Comparison of ENCODE assay signal across 14 cellular contexts in the genomic region with DNA sequence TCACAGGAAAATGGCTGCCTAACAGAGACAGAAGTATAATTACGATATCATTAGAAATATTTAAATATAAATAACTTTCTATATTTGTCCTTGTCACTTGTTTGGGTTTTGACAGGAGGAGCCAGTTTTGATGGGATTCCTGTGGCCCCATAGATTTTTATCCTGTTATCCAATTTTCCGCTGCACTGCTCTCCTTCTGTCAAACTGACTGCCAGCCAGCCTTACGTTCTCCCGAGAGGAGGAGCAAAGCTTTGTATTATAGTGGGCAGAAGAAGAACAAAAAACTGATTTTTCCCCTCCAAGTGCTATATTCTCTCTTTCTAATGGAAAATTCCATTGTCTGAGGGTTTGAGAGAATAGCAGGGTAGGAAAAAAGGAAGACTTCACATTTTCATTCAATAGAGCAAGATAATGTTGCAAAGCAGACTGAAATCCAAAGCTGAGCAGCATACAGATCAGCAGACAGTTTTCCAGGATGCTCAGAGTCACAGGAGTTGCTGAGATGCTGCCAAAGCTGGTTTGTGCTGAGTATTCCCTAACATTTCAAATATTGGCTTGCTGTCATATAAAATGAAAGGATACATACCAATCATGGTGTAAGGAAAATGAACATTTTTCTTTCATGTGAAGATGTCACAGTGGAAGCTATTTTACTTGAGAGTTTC.
DNase-seq lines count a peak whose midpoint lies in the region; ATAC-seq and TF ChIP-seq lines count a peak whose summit lies in the region.
"Had no signal": no experiment of that assay in that cellular context is flagged by ENCODE, and none has a peak within 500 bp of the region (broad histone marks: within the 10 kb centered on the region; RNA-seq: fewer than 3 reads in every experiment).

No MANE protein-coding gene starts in this region.

- no peaks in the 10 kb centered on the region for H3K27me3 ChIP-seq in BE2C

- H3K4me1 Mint-ChIP-seq in neural crest cell, result peaks cover 14% of the 10 kb centered on the region
- H3K4me1 Mint-ChIP-seq: H9 had no signal

- no peak overlapping the region for H3K4me3 ChIP-seq in BE2C (ENCODE audit: low read depth, low read length)
- H3K4me3 ChIP-seq: K562 had no signal

- no peaks in the 10 kb centered on the region for H3K27me3 Mint-ChIP-seq in neural crest cell (ENCODE audit: low read depth)

- peak; percentile 44 for DNase-seq in DMS 273 (lab: John Stamatoyannopoulos, UW; ENCODE audit: unreplicated experiment)
- DNase-seq in NCI-H2171 treated with DMSO at 0.1 percent for 48 hours (lab: John Stamatoyannopoulos, UW), result peak; percentile 68
- peak; percentile 70 for DNase-seq in cerebellum (ENCODE audit: low spot score)
- no peak for DNase-seq in neural crest cell (ENCODE audit: low read depth, low spot score)
- no peak for DNase-seq in BE2C
- no peak for DNase-seq in cortex of kidney (lab: John Stamatoyannopoulos, UW)
- DNase-seq: DMS153, EL, H9, NCI-H2029, NCI-H69 had no signal

- TF ChIP-seq CTCF in neural crest cell (conservative IDR thresholded peaks at IDR 0.05), result no peak
- no peak for TF ChIP-seq CTCF in BE2C (IDR thresholded peaks at IDR 0.05; ENCODE audit: low read depth, low read length)

- H3K9me3 ChIP-seq in BE2C, result no peaks in the 10 kb centered on the region

- ATAC-seq in HG03378 (IDR thresholded peaks at IDR 0.05; ENCODE audit: unreplicated experiment) (no peak), HG02610 (IDR thresholded peaks at IDR 0.05; ENCODE audit: unreplicated experiment) (no peak)
- ATAC-seq: K562 had no signal

- H3K27ac Mint-ChIP-seq in neural crest cell (ENCODE audit: unreplicated experiment), result peak overlapping the region; percentile 5
- H3K27ac Mint-ChIP-seq: H9 had no signal

- H3K4me3 Mint-ChIP-seq in neural crest cell, result peak overlapping the region; percentile 50
- H3K4me3 Mint-ChIP-seq: H9 had no signal

- H3K36me3 Mint-ChIP-seq in neural crest cell (ENCODE audit: low read depth), result no peaks in the 10 kb centered on the region

- no peaks in the 10 kb centered on the region for H3K4me1 ChIP-seq in BE2C

- H3K36me3 ChIP-seq in BE2C, result no peaks in the 10 kb centered on the region

- no peaks in the 10 kb centered on the region for H3K9me3 Mint-ChIP-seq in neural crest cell
- H3K9me3 Mint-ChIP-seq: H9 had no signal

Comparison
In these comparisons a context has a peak if more than half of its experiments do, and no peak if none do; other contexts are left out.
1. DNase-seq: peak in DMS 273 (single experiment), NCI-H2171 treated with DMSO at 0.1 percent for 48 hours (single experiment) and cerebellum (single experiment); none in neural crest cell (single experiment), BE2C (single experiment) and cortex of kidney (single experiment).